ENCODE assay signal across 10 cellular contexts in genomic region chr2:25339121-25339738, GRCh38. TPM values are rescaled to one million over a fixed set of nuclear protein-coding genes. Genes with fewer than 3 reads are reported as not detected.
DNase-seq lines count a peak whose midpoint lies in the region; ATAC-seq and TF ChIP-seq lines count a peak whose summit lies in the region.
"Had no signal": no experiment of that assay in that cellular context is flagged by ENCODE, and none has a peak within 500 bp of the region (broad histone marks: within the 10 kb centered on the region; RNA-seq: fewer than 3 reads in every experiment).

No MANE protein-coding gene starts in this region.

- H2AK5ac ChIP-seq in trophoblast cell (ENCODE audit: low read length), result no peak overlapping the region

- H2BK5ac ChIP-seq in trophoblast cell (ENCODE audit: low read depth, low read length, poor library complexity), result no peak overlapping the region

- intact Hi-C loops in esophagus squamous epithelium (cut with DNase I), result no loop called here

- H3K36me3 ChIP-seq in SK-N-MC (ENCODE audit: insufficient read depth, low read length) (no peaks in the 10 kb centered on the region), esophagus squamous epithelium (no peaks in the 10 kb centered on the region), trophoblast cell (ENCODE audit: control insufficient read depth in 1 of 2, insufficient read depth in 2 of 2, low read length in 2 of 2) (no peaks in the 10 kb centered on the region)

- H3K4me1 ChIP-seq in esophagus squamous epithelium (peaks cover 13 to 63% (median 17%) of the 10 kb centered on the region in 3 donors), trophoblast cell (ENCODE audit: control insufficient read depth in 1 of 2, insufficient read depth in 2 of 2, low read length in 2 of 2) (peaks cover 2 to 6% of the 10 kb centered on the region in 2 experiments)

- ATAC-seq in GM21825 (IDR thresholded peaks at IDR 0.05; ENCODE audit: unreplicated experiment), result no peak

- DNase-seq in COR-L47 (lab: John Stamatoyannopoulos, UW), result peak; percentile 42
- no peak for DNase-seq in SK-N-MC (ENCODE audit: low read depth, low spot score)
- no peak for DNase-seq in esophagus squamous epithelium (lab: John Stamatoyannopoulos, UW)
- DNase-seq in trophoblast cell, result peak; percentile 24 to 41
- DNase-seq in NCI-H1092 treated with DMSO at 0.1 percent for 48 hours (lab: John Stamatoyannopoulos, UW), result no peak
- DNase-seq in GM19240 (ENCODE audit: insufficient read length, low spot score), result no peak
- no peak for DNase-seq in stimulated activated CD4-positive, alpha-beta T cell treated with anti-CD3 and anti-CD28 coated beads, Interleukin-15, amount 100 ng/mL, for 24 hours
- DNase-seq: activated CD4-positive, alpha-beta T cell treated with anti-CD3 and anti-CD28 coated beads for 4 hours; EL had no signal

- H3K9ac ChIP-seq in SK-N-MC (ENCODE audit: insufficient read length) (no peak overlapping the region), trophoblast cell (ENCODE audit: low read length) (no peak overlapping the region)

- H4K12ac ChIP-seq in trophoblast cell (ENCODE audit: low read depth, low read length), result no peak overlapping the region

- no peaks in the 10 kb centered on the region for H3K79me2 ChIP-seq in trophoblast cell (ENCODE audit: control insufficient read depth, insufficient read depth, low read length, poor library complexity)

- no peak overlapping the region for H4K8ac ChIP-seq in trophoblast cell (ENCODE audit: low read depth, low read length)

- no peak overlapping the region for H4K91ac ChIP-seq in trophoblast cell (ENCODE audit: low read depth, low read length)

- no peak overlapping the region for H3K4me2 ChIP-seq in trophoblast cell (ENCODE audit: low read length)

- WGBS in esophagus squamous epithelium, 2 donors, result 43 to 73% methylated on average over 2 to 8 of the region's 9 CpGs
- whole genome bisulfite sequencing in trophoblast cell (ENCODE audit: extremely low coverage, insufficient coverage, insufficient read length), result no CpG with 5 or more reads among the region's 9 CpGs

- H3K9me3 ChIP-seq in SK-N-MC (ENCODE audit: low read depth, low read length) (no peaks in the 10 kb centered on the region), esophagus squamous epithelium (no peaks in the 10 kb centered on the region), trophoblast cell (ENCODE audit: insufficient read depth, low read depth, low read length) (no peaks in the 10 kb centered on the region)

- TF ChIP-seq CTCF in esophagus squamous epithelium (IDR thresholded peaks at IDR 0.05), result no peak

- no peak for TF ChIP-seq POLR2A in esophagus squamous epithelium (IDR thresholded peaks at IDR 0.05)

- no peak overlapping the region for H2BK12ac ChIP-seq in trophoblast cell (ENCODE audit: low read length)

- H3K23ac ChIP-seq in trophoblast cell (ENCODE audit: low read length), result no peak overlapping the region

- H3K27ac ChIP-seq in SK-N-MC (peak overlapping the region; percentile 75), esophagus squamous epithelium (peak overlapping the region in 3 of 4 donors; percentile 77 to 91 (median 86)), trophoblast cell (ENCODE audit: low read depth, low read length) (no peak overlapping the region)

- no peaks in the 10 kb centered on the region for H3K79me1 ChIP-seq in trophoblast cell (ENCODE audit: low read length)

- H3K27me3 ChIP-seq in esophagus squamous epithelium (no peaks in the 10 kb centered on the region), trophoblast cell (ENCODE audit: insufficient read depth, low read length) (no peaks in the 10 kb centered on the region)

- no peak overlapping the region for H3K14ac ChIP-seq in trophoblast cell (ENCODE audit: low read length)

- H3K18ac ChIP-seq in trophoblast cell (ENCODE audit: low read length), result no peak overlapping the region

- H3K4ac ChIP-seq in trophoblast cell (ENCODE audit: low read depth, low read length), result no peak overlapping the region

- H2BK120ac ChIP-seq in trophoblast cell (ENCODE audit: insufficient read depth, low read length, poor library complexity), result no peak overlapping the region

- no peak overlapping the region for H2AFZ ChIP-seq in trophoblast cell (ENCODE audit: insufficient read depth, low read length, poor library complexity)

- no peak overlapping the region for H3K4me3 ChIP-seq in SK-N-MC
- H3K4me3 ChIP-seq in esophagus squamous epithelium, result peak overlapping the region in 2 of 4 donors; percentile 82 to 84
- H3K4me3 ChIP-seq in trophoblast cell (ENCODE audit: low read depth, low read length), result no peak overlapping the region

RNA-seq across cellular contexts. Expression of gene DNMT3A, which starts 2.5 kb away (rescaled TPM):
- total RNA-seq in esophagus squamous epithelium, result 10 to 100 TPM in 1 of 4 donors, 1 to 10 TPM in 3; 4.1 to 13.6 (median 8.2) TPM
- 23.3 and 25.8 TPM in 2 replicates for polyA plus RNA-seq in trophoblast cell (2013)

Comparison
In these comparisons a context has a peak if more than half of its experiments do, and no peak if none do; other contexts are left out.
1. DNase-seq: peak in COR-L47 (single experiment) and trophoblast cell (2 of 2); none in SK-N-MC (single experiment), esophagus squamous epithelium (single experiment), NCI-H1092 treated with DMSO at 0.1 percent for 48 hours (single experiment), GM19240 (single experiment) and stimulated activated CD4-positive, alpha-beta T cell treated with anti-CD3 and anti-CD28 coated beads, Interleukin-15, amount 100 ng/mL, for 24 hours (single experiment).